In genomic region chr5:29833394-29833793, GRCh38 we compare ENCODE assay signal across 28 cellular contexts.
"Had no signal": no experiment of that assay in that cellular context is flagged by ENCODE, and none has a peak within 500 bp of the region (broad histone marks: within the 10 kb centered on the region; RNA-seq: fewer than 3 reads in every experiment).

No MANE protein-coding gene starts in this region.

- H2AFZ ChIP-seq: parathyroid adenoma had no signal

- H3K36me3 Mint-ChIP-seq: stimulated activated naive B cell treated with anti-CD40 and anti-IgM and Interleukin-4, amounts not matched to agents 10 μg/mL and 1 μg/mL and 100 μg/mL, for 72 hours had no signal

- H3K4me1 Mint-ChIP-seq: nephron progenitor cell; neural crest cell; stimulated activated effector memory CD8-positive, alpha-beta T cell treated with anti-CD3 and anti-CD28 coated beads, Interleukin-12 subunit alpha, Interleukin-12 subunit beta, amount 100 ng/mL, for 72 hours; stimulated activated naive B cell treated with anti-CD40 and anti-IgM and Interleukin-4, amounts not matched to agents 10 μg/mL and 1 μg/mL and 100 μg/mL, for 72 hours had no signal

- H3K4me1 ChIP-seq: parathyroid adenoma, psoas muscle, right lobe of liver, sigmoid colon, stomach, thyroid gland, tibial nerve, upper lobe of left lung, vagina had no signal

- H3K9me3 ChIP-seq: ovary, psoas muscle, right lobe of liver, sigmoid colon, thoracic aorta, thyroid gland, tibial nerve, upper lobe of left lung, vagina had no signal

- ATAC-seq: natural killer cell treated with Interleukin-12 subunit alpha and Interleukin-12 subunit beta and Interleukin-15 and Interleukin-18, amount 100 ng/mL, for 72 hours; psoas muscle; right cardiac atrium; right lobe of liver; stimulated activated effector memory CD8-positive, alpha-beta T cell treated with anti-CD3 and anti-CD28 coated beads, Interleukin-12 subunit alpha, Interleukin-12 subunit beta, amount 100 ng/mL, for 72 hours; stimulated activated naive B cell treated with anti-CD40 and anti-IgM and Interleukin-4, amounts not matched to agents 10 μg/mL and 1 μg/mL and 100 μg/mL, for 72 hours had no signal

- H3K79me2 ChIP-seq: parathyroid adenoma had no signal

- H3K36me3 ChIP-seq: ovary, right lobe of liver, sigmoid colon, stomach, thoracic aorta, thyroid gland, tibial nerve, upper lobe of left lung, vagina had no signal

- H3K27ac Mint-ChIP-seq: natural killer cell treated with Interleukin-12 subunit alpha and Interleukin-12 subunit beta and Interleukin-15 and Interleukin-18, amount 100 ng/mL, for 72 hours; nephron progenitor cell; progenitor cell of endocrine pancreas; stimulated activated effector memory CD8-positive, alpha-beta T cell treated with anti-CD3 and anti-CD28 coated beads, Interleukin-12 subunit alpha, Interleukin-12 subunit beta, amount 100 ng/mL, for 72 hours; stimulated activated naive B cell treated with anti-CD40 and anti-IgM and Interleukin-4, amounts not matched to agents 10 μg/mL and 1 μg/mL and 100 μg/mL, for 72 hours; stimulated activated naive CD8-positive, alpha-beta T cell treated with anti-CD3 and anti-CD28 coated beads, Interleukin-15, Interleukin-2, amounts not matched to agents 100 ng/mL and 50 ng/mL, for 24 hours had no signal

- DNase-seq: nephron progenitor cell; occipital lobe; ovary; posterior cingulate gyrus; psoas muscle; right cardiac atrium; right lobe of liver; sigmoid colon; small intestine; stimulated activated CD4-positive, alpha-beta T cell treated with anti-CD3 and anti-CD28 coated beads, Interleukin-15, amount 100 ng/mL, for 24 hours; stimulated activated CD4-positive, alpha-beta T cell treated with anti-CD3 and anti-CD28 coated beads, Interleukin-2, amount 100 ng/mL, for 24 hours; stimulated activated CD4-positive, alpha-beta T cell treated with anti-CD3 and anti-CD28 coated beads, Interleukin-2, amount 100 ng/mL, for 48 hours; stimulated activated CD4-positive, alpha-beta T cell treated with anti-CD3 and anti-CD28 coated beads, Interleukin-4, amount 100 ng/mL, for 24 hours; stimulated activated naive B cell treated with anti-CD40 and anti-IgM and Interleukin-4, amounts not matched to agents 10 μg/mL and 1 μg/mL and 100 μg/mL, for 72 hours; stimulated activated naive CD4-positive, alpha-beta T cell treated with Interleukin-2 at 50 U/mL for 16 hours; stomach; thyroid gland; trophoblast cell; upper lobe of left lung had no signal

- H3K4me3 ChIP-seq: ovary, psoas muscle, right lobe of liver, sigmoid colon, stomach, thoracic aorta, thyroid gland, tibial nerve, upper lobe of left lung, vagina had no signal

- H3K27me3 ChIP-seq: ovary, right lobe of liver, sigmoid colon, stomach, thyroid gland, tibial nerve, upper lobe of left lung, vagina had no signal

- H3K27ac ChIP-seq: ovary, parathyroid adenoma, psoas muscle, right lobe of liver, sigmoid colon, stomach, thoracic aorta, thyroid gland, tibial nerve, upper lobe of left lung, vagina had no signal

- H3K27me3 Mint-ChIP-seq: natural killer cell treated with Interleukin-12 subunit alpha and Interleukin-12 subunit beta and Interleukin-15 and Interleukin-18, amount 100 ng/mL, for 72 hours; progenitor cell of endocrine pancreas; stimulated activated naive B cell treated with anti-CD40 and anti-IgM and Interleukin-4, amounts not matched to agents 10 μg/mL and 1 μg/mL and 100 μg/mL, for 72 hours; stimulated activated naive CD8-positive, alpha-beta T cell treated with anti-CD3 and anti-CD28 coated beads, Interleukin-15, Interleukin-2, amounts not matched to agents 100 ng/mL and 50 ng/mL, for 24 hours had no signal

- H3K9me3 Mint-ChIP-seq: nephron progenitor cell; stimulated activated naive CD8-positive, alpha-beta T cell treated with anti-CD3 and anti-CD28 coated beads, Interleukin-15, Interleukin-2, amounts not matched to agents 100 ng/mL and 50 ng/mL, for 24 hours had no signal

- H3K4me3 Mint-ChIP-seq: natural killer cell treated with Interleukin-12 subunit alpha and Interleukin-12 subunit beta and Interleukin-15 and Interleukin-18, amount 100 ng/mL, for 72 hours; nephron progenitor cell; neural crest cell; stimulated activated effector memory CD8-positive, alpha-beta T cell treated with anti-CD3 and anti-CD28 coated beads, Interleukin-12 subunit alpha, Interleukin-12 subunit beta, amount 100 ng/mL, for 72 hours; stimulated activated naive B cell treated with anti-CD40 and anti-IgM and Interleukin-4, amounts not matched to agents 10 μg/mL and 1 μg/mL and 100 μg/mL, for 72 hours; stimulated activated naive CD8-positive, alpha-beta T cell treated with anti-CD3 and anti-CD28 coated beads, Interleukin-15, Interleukin-2, amounts not matched to agents 100 ng/mL and 50 ng/mL, for 24 hours had no signal
